In the genomic region with DNA sequence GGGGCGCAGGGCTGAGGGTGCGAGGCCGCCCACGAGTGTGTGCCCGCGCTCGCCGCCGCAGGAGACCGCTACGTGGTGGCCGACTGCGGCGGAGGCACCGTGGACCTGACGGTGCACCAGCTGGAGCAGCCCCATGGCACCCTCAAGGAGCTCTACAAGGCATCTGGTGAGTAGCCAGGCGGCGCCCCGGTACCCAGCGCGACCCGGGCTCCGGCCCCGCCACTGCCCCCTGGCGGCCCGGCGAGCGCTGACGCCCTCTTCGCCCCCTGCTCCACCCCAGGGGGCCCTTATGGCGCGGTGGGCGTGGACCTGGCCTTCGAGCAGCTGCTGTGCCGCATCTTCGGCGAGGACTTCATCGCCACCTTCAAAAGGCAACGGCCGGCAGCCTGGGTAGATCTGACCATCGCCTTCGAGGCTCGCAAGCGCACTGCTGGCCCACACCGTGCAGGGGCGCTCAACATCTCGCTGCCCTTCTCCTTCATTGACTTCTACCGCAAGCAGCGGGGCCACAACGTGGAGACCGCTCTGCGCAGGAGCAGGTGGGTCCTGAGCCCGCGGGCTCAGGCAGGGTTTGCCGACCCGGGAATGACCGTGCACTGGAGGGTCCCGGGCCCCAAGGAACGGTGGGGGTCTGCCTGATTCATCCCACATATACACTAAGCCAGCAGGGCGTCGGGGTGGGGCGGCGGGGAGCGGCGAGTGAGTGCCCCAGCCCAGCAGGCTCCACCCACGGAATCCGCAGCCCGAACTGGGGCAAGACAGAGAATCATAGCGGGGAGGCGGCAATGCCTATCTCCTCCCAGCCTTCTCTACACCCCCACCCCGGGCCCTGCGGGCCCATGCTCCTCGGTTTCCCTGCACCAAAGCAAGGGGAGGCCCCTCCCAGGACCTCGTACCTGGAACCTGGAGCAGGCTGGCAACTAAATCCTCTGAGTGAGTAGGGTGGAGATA, we compare ENCODE assay signal across 1 cellular context.
A peak's percentile ranks its signal among the peaks of the same experiment; 100 is the strongest.
TF ChIP-seq lines count a peak whose summit lies in the region.

No MANE protein-coding gene starts in this region.

TF ChIP-seq in HepG2, 621 proteins besides CTCF, POLR2A, EP300 and RAD21 (continued from another document and continues in another):
- TF ChIP-seq KLF12 (CRISPR knock-in tag; IDR thresholded peaks at IDR 0.05; ENCODE audit: borderline replicate concordance) = peak; percentile 95
- TF ChIP-seq MXD4 (CRISPR knock-in tag; IDR thresholded peaks at IDR 0.05) = peak; percentile 85; the same call in 1 of the 2 replicates
- no peak for TF ChIP-seq MIER3 (CRISPR knock-in tag; IDR thresholded peaks at IDR 0.05; ENCODE audit: borderline replicate concordance)
- peak; percentile 51; the same call in 1 of the 2 replicates for TF ChIP-seq ZNF280B (CRISPR knock-in tag; IDR thresholded peaks at IDR 0.05; ENCODE audit: borderline replicate concordance)
- TF ChIP-seq SPEN (CRISPR knock-in tag; IDR thresholded peaks at IDR 0.05; ENCODE audit: low read depth) = peak; percentile 66; the same call in 1 of the 2 replicates
- no peak for TF ChIP-seq GTF2F1 (IDR thresholded peaks at IDR 0.05; ENCODE audit: low read length)
- TF ChIP-seq ZNF292 (CRISPR knock-in tag; IDR thresholded peaks at IDR 0.05; ENCODE audit: borderline replicate concordance, low read depth) = peak; percentile 36; the same call in 1 of the 2 replicates
- peak; percentile 52 for TF ChIP-seq HNRNPK (IDR thresholded peaks at IDR 0.05; ENCODE audit: low read depth, low read length, poor library complexity, severe bottlenecking)
- peak; percentile 82; the same call in 1 of the 2 replicates for TF ChIP-seq MED13 (CRISPR knock-in tag; IDR thresholded peaks at IDR 0.05)
- TF ChIP-seq ZNF749 (CRISPR knock-in tag; IDR thresholded peaks at IDR 0.05; ENCODE audit: borderline replicate concordance) = no peak
- peak; percentile 67 for TF ChIP-seq ZNF143 (CRISPR knock-in tag; IDR thresholded peaks at IDR 0.05)
- TF ChIP-seq ZHX2 (IDR thresholded peaks at IDR 0.05; ENCODE audit: low read depth) = no peak
- 0 out of 2 replicates have a peak, but pooled peaks have one; percentile 49 for TF ChIP-seq ZHX2 (CRISPR knock-in tag; IDR thresholded peaks at IDR 0.05; ENCODE audit: borderline replicate concordance)
- TF ChIP-seq, protein P1, sequence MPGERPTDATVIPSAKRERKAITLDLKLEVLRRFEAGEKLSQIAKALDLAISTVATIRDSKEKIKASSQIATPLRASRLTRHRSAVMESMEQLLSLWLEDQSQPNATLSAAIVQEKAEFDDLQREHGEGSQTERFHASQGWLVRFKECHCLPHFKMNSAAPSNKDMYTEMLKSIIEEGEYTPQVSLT (CRISPR knock-in tag; IDR thresholded peaks at IDR 0.05; ENCODE audit: borderline replicate concordance, low read depth) = no peak
- TF ChIP-seq RCOR2 (CRISPR knock-in tag; IDR thresholded peaks at IDR 0.05) = no peak
- TF ChIP-seq FOXO1 (CRISPR knock-in tag; IDR thresholded peaks at IDR 0.05) = peak; percentile 52; the same call in 1 of the 2 replicates
- TF ChIP-seq ZNF550 (CRISPR knock-in tag; IDR thresholded peaks at IDR 0.05; ENCODE audit: borderline replicate concordance) = peak; percentile 42; the same call in 1 of the 2 replicates
- TF ChIP-seq ZNF230 (CRISPR knock-in tag; IDR thresholded peaks at IDR 0.05) = no peak
- TF ChIP-seq NR2F6 (IDR thresholded peaks at IDR 0.05) = no peak
- TF ChIP-seq NR2F6 (CRISPR knock-in tag; IDR thresholded peaks at IDR 0.05) = no peak
- no peak for TF ChIP-seq PHF20 (CRISPR knock-in tag; IDR thresholded peaks at IDR 0.05)
- TF ChIP-seq, protein P2, sequence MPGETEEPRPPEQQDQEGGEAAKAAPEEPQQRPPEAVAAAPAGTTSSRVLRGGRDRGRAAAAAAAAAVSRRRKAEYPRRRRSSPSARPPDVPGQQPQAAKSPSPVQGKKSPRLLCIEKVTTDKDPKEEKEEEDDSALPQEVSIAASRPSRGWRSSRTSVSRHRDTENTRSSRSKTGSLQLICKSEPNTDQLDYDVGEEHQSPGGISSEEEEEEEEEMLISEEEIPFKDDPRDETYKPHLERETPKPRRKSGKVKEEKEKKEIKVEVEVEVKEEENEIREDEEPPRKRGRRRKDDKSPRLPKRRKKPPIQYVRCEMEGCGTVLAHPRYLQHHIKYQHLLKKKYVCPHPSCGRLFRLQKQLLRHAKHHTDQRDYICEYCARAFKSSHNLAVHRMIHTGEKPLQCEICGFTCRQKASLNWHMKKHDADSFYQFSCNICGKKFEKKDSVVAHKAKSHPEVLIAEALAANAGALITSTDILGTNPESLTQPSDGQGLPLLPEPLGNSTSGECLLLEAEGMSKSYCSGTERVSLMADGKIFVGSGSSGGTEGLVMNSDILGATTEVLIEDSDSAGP (CRISPR knock-in tag; IDR thresholded peaks at IDR 0.05; ENCODE audit: borderline replicate concordance) = peak; percentile 92
- TF ChIP-seq ZNF552 (CRISPR knock-in tag; IDR thresholded peaks at IDR 0.05; ENCODE audit: borderline replicate concordance) = peak; percentile 73; the same call in 1 of the 2 replicates
- TF ChIP-seq ZNF772 (CRISPR knock-in tag; IDR thresholded peaks at IDR 0.05) = peak; percentile 86; the same call in 1 of the 2 replicates
- TF ChIP-seq RELA (CRISPR knock-in tag; IDR thresholded peaks at IDR 0.05) = no peak
- TF ChIP-seq, protein P3, sequence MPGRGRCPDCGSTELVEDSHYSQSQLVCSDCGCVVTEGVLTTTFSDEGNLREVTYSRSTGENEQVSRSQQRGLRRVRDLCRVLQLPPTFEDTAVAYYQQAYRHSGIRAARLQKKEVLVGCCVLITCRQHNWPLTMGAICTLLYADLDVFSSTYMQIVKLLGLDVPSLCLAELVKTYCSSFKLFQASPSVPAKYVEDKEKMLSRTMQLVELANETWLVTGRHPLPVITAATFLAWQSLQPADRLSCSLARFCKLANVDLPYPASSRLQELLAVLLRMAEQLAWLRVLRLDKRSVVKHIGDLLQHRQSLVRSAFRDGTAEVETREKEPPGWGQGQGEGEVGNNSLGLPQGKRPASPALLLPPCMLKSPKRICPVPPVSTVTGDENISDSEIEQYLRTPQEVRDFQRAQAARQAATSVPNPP (CRISPR knock-in tag; IDR thresholded peaks at IDR 0.05) = peak; percentile 76; the same call in 1 of the 2 replicates
- TF ChIP-seq, protein P4, sequence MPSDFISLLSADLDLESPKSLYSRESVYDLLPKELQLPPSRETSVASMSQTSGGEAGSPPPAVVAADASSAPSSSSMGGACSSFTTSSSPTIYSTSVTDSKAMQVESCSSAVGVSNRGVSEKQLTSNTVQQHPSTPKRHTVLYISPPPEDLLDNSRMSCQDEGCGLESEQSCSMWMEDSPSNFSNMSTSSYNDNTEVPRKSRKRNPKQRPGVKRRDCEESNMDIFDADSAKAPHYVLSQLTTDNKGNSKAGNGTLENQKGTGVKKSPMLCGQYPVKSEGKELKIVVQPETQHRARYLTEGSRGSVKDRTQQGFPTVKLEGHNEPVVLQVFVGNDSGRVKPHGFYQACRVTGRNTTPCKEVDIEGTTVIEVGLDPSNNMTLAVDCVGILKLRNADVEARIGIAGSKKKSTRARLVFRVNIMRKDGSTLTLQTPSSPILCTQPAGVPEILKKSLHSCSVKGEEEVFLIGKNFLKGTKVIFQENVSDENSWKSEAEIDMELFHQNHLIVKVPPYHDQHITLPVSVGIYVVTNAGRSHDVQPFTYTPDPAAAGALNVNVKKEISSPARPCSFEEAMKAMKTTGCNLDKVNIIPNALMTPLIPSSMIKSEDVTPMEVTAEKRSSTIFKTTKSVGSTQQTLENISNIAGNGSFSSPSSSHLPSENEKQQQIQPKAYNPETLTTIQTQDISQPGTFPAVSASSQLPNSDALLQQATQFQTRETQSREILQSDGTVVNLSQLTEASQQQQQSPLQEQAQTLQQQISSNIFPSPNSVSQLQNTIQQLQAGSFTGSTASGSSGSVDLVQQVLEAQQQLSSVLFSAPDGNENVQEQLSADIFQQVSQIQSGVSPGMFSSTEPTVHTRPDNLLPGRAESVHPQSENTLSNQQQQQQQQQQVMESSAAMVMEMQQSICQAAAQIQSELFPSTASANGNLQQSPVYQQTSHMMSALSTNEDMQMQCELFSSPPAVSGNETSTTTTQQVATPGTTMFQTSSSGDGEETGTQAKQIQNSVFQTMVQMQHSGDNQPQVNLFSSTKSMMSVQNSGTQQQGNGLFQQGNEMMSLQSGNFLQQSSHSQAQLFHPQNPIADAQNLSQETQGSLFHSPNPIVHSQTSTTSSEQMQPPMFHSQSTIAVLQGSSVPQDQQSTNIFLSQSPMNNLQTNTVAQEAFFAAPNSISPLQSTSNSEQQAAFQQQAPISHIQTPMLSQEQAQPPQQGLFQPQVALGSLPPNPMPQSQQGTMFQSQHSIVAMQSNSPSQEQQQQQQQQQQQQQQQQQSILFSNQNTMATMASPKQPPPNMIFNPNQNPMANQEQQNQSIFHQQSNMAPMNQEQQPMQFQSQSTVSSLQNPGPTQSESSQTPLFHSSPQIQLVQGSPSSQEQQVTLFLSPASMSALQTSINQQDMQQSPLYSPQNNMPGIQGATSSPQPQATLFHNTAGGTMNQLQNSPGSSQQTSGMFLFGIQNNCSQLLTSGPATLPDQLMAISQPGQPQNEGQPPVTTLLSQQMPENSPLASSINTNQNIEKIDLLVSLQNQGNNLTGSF (CRISPR knock-in tag; IDR thresholded peaks at IDR 0.05) = no peak
- peak; percentile 50; the same call in 1 of the 2 replicates for TF ChIP-seq KAT7 (CRISPR knock-in tag; IDR thresholded peaks at IDR 0.05; ENCODE audit: borderline replicate concordance)
- TF ChIP-seq NFE2L1 (CRISPR knock-in tag; IDR thresholded peaks at IDR 0.05; ENCODE audit: borderline replicate concordance) = peak; percentile 18; the same call in 1 of the 2 replicates
- TF ChIP-seq CEBPB (IDR thresholded peaks at IDR 0.05; ENCODE audit: borderline replicate concordance, low read depth, low read length) = no peak
- peak; percentile 80 for TF ChIP-seq ZBTB38 (CRISPR knock-in tag; IDR thresholded peaks at IDR 0.05)
- TF ChIP-seq MIER2 (CRISPR knock-in tag; IDR thresholded peaks at IDR 0.05) = no peak
- 0 out of 2 replicates have a peak, but pooled peaks have one; percentile 17 for TF ChIP-seq CHD4 (IDR thresholded peaks at IDR 0.05; ENCODE audit: borderline replicate concordance, low read length)
- no peak; the same call in 1 of the 2 replicates for TF ChIP-seq FOXA3 (CRISPR knock-in tag; IDR thresholded peaks at IDR 0.05)
- TF ChIP-seq, protein P5, sequence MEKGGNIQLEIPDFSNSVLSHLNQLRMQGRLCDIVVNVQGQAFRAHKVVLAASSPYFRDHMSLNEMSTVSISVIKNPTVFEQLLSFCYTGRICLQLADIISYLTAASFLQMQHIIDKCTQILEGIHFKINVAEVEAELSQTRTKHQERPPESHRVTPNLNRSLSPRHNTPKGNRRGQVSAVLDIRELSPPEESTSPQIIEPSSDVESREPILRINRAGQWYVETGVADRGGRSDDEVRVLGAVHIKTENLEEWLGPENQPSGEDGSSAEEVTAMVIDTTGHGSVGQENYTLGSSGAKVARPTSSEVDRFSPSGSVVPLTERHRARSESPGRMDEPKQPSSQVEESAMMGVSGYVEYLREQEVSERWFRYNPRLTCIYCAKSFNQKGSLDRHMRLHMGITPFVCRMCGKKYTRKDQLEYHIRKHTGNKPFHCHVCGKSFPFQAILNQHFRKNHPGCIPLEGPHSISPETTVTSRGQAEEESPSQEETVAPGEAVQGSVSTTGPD (CRISPR knock-in tag; IDR thresholded peaks at IDR 0.05) = no peak
- peak; percentile 62; the same call in 1 of the 2 replicates for TF ChIP-seq TOPORS (CRISPR knock-in tag; IDR thresholded peaks at IDR 0.05)
- peak; percentile 36; the same call in 1 of the 2 replicates for TF ChIP-seq HNRNPL (IDR thresholded peaks at IDR 0.05; ENCODE audit: low read depth, low read length)
- TF ChIP-seq AKAP8 (CRISPR knock-in tag; IDR thresholded peaks at IDR 0.05) = peak; percentile 95; the same call in 1 of the 2 replicates
- TF ChIP-seq ZFX (CRISPR knock-in tag; IDR thresholded peaks at IDR 0.05; ENCODE audit: low read depth) = 0 out of 2 replicates have a peak, but pooled peaks have one; percentile 20
- peak; percentile 64 for TF ChIP-seq HDAC2 (CRISPR knock-in tag; IDR thresholded peaks at IDR 0.05)
